Comparison of ENCODE assay signal across 1 cellular context in the genomic region with DNA sequence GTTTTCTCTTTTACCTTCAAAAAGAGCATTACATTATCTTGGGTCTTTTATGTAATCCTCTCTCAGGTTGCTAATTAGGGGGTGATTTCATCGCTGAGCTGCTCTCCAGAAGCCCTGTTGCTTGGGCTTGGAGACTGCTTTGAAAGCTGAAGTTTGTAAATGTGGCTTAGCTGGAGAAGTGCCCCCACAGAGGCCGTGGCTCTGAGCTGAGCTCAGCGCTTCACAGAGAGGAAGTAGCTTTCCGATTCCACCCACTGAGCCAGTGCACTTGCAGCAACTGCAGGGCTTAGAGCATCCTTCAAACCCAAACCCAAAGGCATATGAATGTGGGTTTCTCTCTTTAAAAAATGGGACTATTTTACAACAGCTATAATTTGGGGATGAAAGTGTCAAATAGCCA.
A peak's percentile ranks its signal among the peaks of the same experiment; 100 is the strongest.
TF ChIP-seq lines count a peak whose summit lies in the region.

No MANE protein-coding gene starts in this region.

TF ChIP-seq in GM12878, 131 proteins besides CTCF, POLR2A, EP300 and RAD21:
- TF ChIP-seq, protein P1, sequence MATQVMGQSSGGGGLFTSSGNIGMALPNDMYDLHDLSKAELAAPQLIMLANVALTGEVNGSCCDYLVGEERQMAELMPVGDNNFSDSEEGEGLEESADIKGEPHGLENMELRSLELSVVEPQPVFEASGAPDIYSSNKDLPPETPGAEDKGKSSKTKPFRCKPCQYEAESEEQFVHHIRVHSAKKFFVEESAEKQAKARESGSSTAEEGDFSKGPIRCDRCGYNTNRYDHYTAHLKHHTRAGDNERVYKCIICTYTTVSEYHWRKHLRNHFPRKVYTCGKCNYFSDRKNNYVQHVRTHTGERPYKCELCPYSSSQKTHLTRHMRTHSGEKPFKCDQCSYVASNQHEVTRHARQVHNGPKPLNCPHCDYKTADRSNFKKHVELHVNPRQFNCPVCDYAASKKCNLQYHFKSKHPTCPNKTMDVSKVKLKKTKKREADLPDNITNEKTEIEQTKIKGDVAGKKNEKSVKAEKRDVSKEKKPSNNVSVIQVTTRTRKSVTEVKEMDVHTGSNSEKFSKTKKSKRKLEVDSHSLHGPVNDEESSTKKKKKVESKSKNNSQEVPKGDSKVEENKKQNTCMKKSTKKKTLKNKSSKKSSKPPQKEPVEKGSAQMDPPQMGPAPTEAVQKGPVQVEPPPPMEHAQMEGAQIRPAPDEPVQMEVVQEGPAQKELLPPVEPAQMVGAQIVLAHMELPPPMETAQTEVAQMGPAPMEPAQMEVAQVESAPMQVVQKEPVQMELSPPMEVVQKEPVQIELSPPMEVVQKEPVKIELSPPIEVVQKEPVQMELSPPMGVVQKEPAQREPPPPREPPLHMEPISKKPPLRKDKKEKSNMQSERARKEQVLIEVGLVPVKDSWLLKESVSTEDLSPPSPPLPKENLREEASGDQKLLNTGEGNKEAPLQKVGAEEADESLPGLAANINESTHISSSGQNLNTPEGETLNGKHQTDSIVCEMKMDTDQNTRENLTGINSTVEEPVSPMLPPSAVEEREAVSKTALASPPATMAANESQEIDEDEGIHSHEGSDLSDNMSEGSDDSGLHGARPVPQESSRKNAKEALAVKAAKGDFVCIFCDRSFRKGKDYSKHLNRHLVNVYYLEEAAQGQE (IDR thresholded peaks at IDR 0.05; ENCODE audit: low read depth, low read length) = no peak
- TF ChIP-seq MYC (IDR thresholded peaks at IDR 0.05; ENCODE audit: insufficient read depth, insufficient read length, insufficient replicate concordance, low read length, severe bottlenecking) (no peak), SPI1 (IDR thresholded peaks at IDR 0.05; ENCODE audit: borderline replicate concordance, insufficient read depth, low read depth, low read length) (peak; percentile 6; the same call in 1 of the 2 replicates), IKZF2 (IDR thresholded peaks at IDR 0.05) (no peak), ZNF217 (IDR thresholded peaks at IDR 0.05) (no peak)
- TF ChIP-seq, protein P2, sequence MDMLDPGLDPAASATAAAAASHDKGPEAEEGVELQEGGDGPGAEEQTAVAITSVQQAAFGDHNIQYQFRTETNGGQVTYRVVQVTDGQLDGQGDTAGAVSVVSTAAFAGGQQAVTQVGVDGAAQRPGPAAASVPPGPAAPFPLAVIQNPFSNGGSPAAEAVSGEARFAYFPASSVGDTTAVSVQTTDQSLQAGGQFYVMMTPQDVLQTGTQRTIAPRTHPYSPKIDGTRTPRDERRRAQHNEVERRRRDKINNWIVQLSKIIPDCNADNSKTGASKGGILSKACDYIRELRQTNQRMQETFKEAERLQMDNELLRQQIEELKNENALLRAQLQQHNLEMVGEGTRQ (IDR thresholded peaks at IDR 0.05; ENCODE audit: borderline replicate concordance, low read depth, low read length) = no peak
- TF ChIP-seq, protein P3, sequence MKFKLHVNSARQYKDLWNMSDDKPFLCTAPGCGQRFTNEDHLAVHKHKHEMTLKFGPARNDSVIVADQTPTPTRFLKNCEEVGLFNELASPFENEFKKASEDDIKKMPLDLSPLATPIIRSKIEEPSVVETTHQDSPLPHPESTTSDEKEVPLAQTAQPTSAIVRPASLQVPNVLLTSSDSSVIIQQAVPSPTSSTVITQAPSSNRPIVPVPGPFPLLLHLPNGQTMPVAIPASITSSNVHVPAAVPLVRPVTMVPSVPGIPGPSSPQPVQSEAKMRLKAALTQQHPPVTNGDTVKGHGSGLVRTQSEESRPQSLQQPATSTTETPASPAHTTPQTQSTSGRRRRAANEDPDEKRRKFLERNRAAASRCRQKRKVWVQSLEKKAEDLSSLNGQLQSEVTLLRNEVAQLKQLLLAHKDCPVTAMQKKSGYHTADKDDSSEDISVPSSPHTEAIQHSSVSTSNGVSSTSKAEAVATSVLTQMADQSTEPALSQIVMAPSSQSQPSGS (IDR thresholded peaks at IDR 0.05; ENCODE audit: low read length) = no peak
TF ChIP-seq in GM12878: peak in this region for 1.
